ENCODE assay signal across 20 cellular contexts in genomic region chr10:103465411-103466179, GRCh38. TPM values are rescaled to one million over a fixed set of nuclear protein-coding genes. Genes with fewer than 3 reads are reported as not detected.
"Had no signal": no experiment of that assay in that cellular context is flagged by ENCODE, and none has a peak within 500 bp of the region (broad histone marks: within the 10 kb centered on the region; RNA-seq: fewer than 3 reads in every experiment).

No MANE protein-coding gene starts in this region.

- DNase-seq: activated CD4-positive, CD25-positive, alpha-beta regulatory T cell treated with anti-CD3 and anti-CD28 coated beads, Interleukin-2, amount 50 U/mL, for 72 hours; activated naive CD4-positive, alpha-beta T cell; activated naive CD8-positive, alpha-beta T cell treated with anti-CD3 and anti-CD28 coated beads, Interleukin-2, amount 50 U/mL, for 24 hours; activated T-cell treated with anti-CD3 and anti-CD28 coated beads for 4 hours; aorta; cerebellar nuclear complex; effector memory CD4-positive, alpha-beta T cell; foreskin keratinocyte; kidney glomerular epithelial cell; right lobe of liver; spleen; stomach; testis; upper lobe of left lung had no signal

- H3K27me3 ChIP-seq: breast epithelium, right lobe of liver, spleen, stomach, testis, upper lobe of left lung had no signal

- H3K4me3 ChIP-seq: breast epithelium, psoas muscle, right lobe of liver, spleen, stomach, testis, upper lobe of left lung had no signal

- H3K27ac Mint-ChIP-seq: activated naive CD8-positive, alpha-beta T cell treated with anti-CD3 and anti-CD28 coated beads, Interleukin-2, amount 50 U/mL, for 24 hours had no signal

- H3K4me3 Mint-ChIP-seq: activated naive CD8-positive, alpha-beta T cell treated with anti-CD3 and anti-CD28 coated beads, Interleukin-2, amount 50 U/mL, for 24 hours had no signal

- H3K9me3 Mint-ChIP-seq: activated naive CD8-positive, alpha-beta T cell treated with anti-CD3 and anti-CD28 coated beads, Interleukin-2, amount 50 U/mL, for 24 hours had no signal

- H3K27ac ChIP-seq: breast epithelium, foreskin keratinocyte, psoas muscle, right lobe of liver, stomach, testis, upper lobe of left lung had no signal

- H3K4me1 ChIP-seq: breast epithelium, foreskin keratinocyte, psoas muscle, right lobe of liver, stomach, testis had no signal

- H3K9me3 ChIP-seq: breast epithelium, psoas muscle, right lobe of liver, spleen, stomach, testis, upper lobe of left lung had no signal

- ATAC-seq: activated naive CD8-positive, alpha-beta T cell treated with anti-CD3 and anti-CD28 coated beads, Interleukin-2, amount 50 U/mL, for 24 hours; psoas muscle had no signal

- H3K36me3 ChIP-seq: breast epithelium, right lobe of liver, spleen, stomach, upper lobe of left lung had no signal

RNA-seq across cellular contexts. Expression of gene CALHM1, which starts 6.9 kb away (rescaled TPM):
- total RNA-seq: aorta, breast epithelium, foreskin keratinocyte, liver, mesenteric fat pad, omental fat pad, psoas muscle, right lobe of liver, stomach, upper lobe of left lung had no signal
- polyA plus RNA-seq: aorta, foreskin keratinocyte, liver, neural cell, psoas muscle, stomach had no signal

RNA-seq across cellular contexts. Expression of gene CALHM2, which starts 13.4 kb away (rescaled TPM):
- polyA plus RNA-seq: neural cell had no signal

RNA-seq across cellular contexts. Expression of gene CALHM3, which starts 13.4 kb away (rescaled TPM):
- total RNA-seq: aorta, breast epithelium, foreskin keratinocyte, mesenteric fat pad, omental fat pad, psoas muscle, right lobe of liver, spleen, stomach had no signal
- polyA plus RNA-seq: aorta, foreskin keratinocyte, liver, neural cell, psoas muscle, stomach had no signal
